23 cellular contexts compared by ENCODE assay signal in genomic region chr13:20594276-20594675, GRCh38.
"Had no signal": no experiment of that assay in that cellular context is flagged by ENCODE, and none has a peak within 500 bp of the region (broad histone marks: within the 10 kb centered on the region; RNA-seq: fewer than 3 reads in every experiment).

No MANE protein-coding gene starts in this region.

- H3K4me3 Mint-ChIP-seq: dendritic cell treated with granulocyte-macrophage colony-stimulating factor and Interleukin-4, amounts not matched to agents 40 ng/mL and 50 ng/mL, for 4 days; effector memory CD8-positive, alpha-beta T cell; endodermal cell; mesothelial cell of epicardium; naive B cell had no signal

- H3K27me3 Mint-ChIP-seq: dendritic cell treated with granulocyte-macrophage colony-stimulating factor and Interleukin-4, amounts not matched to agents 40 ng/mL and 50 ng/mL, for 4 days; effector memory CD8-positive, alpha-beta T cell; naive B cell had no signal

- DNase-seq: colonic mucosa; cortex of kidney; effector CD8-positive, alpha-beta T cell; effector memory CD8-positive, alpha-beta T cell; endodermal cell; erythroblast; esophagus squamous epithelium; foreskin fibroblast; foreskin melanocyte; gastrocnemius medialis; glutamatergic neuron; heart right ventricle; hippocampal formation; left cardiac atrium; left lung; left ventricle myocardium superior; lower lobe of right lung; mesenchymal stem cell; mucosa of descending colon; naive B cell had no signal

- ATAC-seq: effector memory CD8-positive, alpha-beta T cell; esophagus mucosa; gastrocnemius medialis; heart right ventricle; left cardiac atrium; left lung; left ventricle myocardium superior; lower lobe of right lung; mucosa of descending colon had no signal

- H3K4me1 Mint-ChIP-seq: endodermal cell, mesothelial cell of epicardium, naive B cell had no signal

- H3K27ac Mint-ChIP-seq: dendritic cell treated with granulocyte-macrophage colony-stimulating factor and Interleukin-4, amounts not matched to agents 40 ng/mL and 50 ng/mL, for 4 days; effector memory CD8-positive, alpha-beta T cell; endodermal cell; mesothelial cell of epicardium had no signal

- H3K9me3 Mint-ChIP-seq: dendritic cell treated with granulocyte-macrophage colony-stimulating factor and Interleukin-4, amounts not matched to agents 40 ng/mL and 50 ng/mL, for 4 days; effector memory CD8-positive, alpha-beta T cell; endodermal cell; mesothelial cell of epicardium; naive B cell had no signal
